In the genomic region with DNA sequence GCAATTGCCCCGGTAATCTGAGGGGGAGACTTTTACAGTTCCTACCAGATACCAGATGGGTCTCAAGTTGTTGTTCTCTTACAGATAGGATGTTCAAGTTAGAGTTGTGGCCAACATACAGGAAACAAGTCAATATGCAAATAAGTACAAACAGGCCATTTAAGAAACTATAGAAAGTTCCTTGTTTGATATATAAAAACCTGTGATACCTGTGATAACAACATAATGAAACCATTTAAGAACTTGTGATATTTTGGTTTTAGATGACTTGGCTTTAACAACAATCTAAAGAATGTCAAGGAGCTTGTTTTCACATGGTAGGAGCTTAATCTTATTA, we compare ENCODE assay signal across 10 cellular contexts. TPM values are rescaled to one million over a fixed set of nuclear protein-coding genes. Genes with fewer than 3 reads are reported as not detected.
A peak's percentile ranks its signal among the peaks of the same experiment; 100 is the strongest.
DNase-seq lines count a peak whose midpoint lies in the region; ATAC-seq and TF ChIP-seq lines count a peak whose summit lies in the region.
"Had no signal": no experiment of that assay in that cellular context is flagged by ENCODE, and none has a peak within 500 bp of the region (broad histone marks: within the 10 kb centered on the region; RNA-seq: fewer than 3 reads in every experiment).

No MANE protein-coding gene starts in this region.

- ATAC-seq in GM21526 (IDR thresholded peaks at IDR 0.05; ENCODE audit: low FRiP score, unreplicated experiment) (peak; percentile 52), memory B cell (ENCODE audit: low read depth) (peak; percentile 93)

- no peak overlapping the region for H2AFZ ChIP-seq in MM.1S (ENCODE audit: low read length)
- no peak overlapping the region for H2AFZ ChIP-seq in Karpas-422 (ENCODE audit: low read length)

- H3K9me3 Mint-ChIP-seq in memory B cell, result no peaks in the 10 kb centered on the region

- peaks cover 41% of the 10 kb centered on the region for H3K4me1 ChIP-seq in MM.1S (ENCODE audit: low read length)
- H3K4me1 ChIP-seq in BE2C, result no peaks in the 10 kb centered on the region
- H3K4me1 ChIP-seq in Karpas-422 (ENCODE audit: low read length), result peaks cover 9% of the 10 kb centered on the region

- H3K79me2 ChIP-seq in MM.1S (ENCODE audit: low read length) (peaks cover 81% of the 10 kb centered on the region), Karpas-422 (ENCODE audit: low read length) (peaks cover 81% of the 10 kb centered on the region)

- DNase-seq in GM10266 (ENCODE audit: extremely low spot score), result peak; percentile 32
- peak; percentile 76 for DNase-seq in MM.1S
- DNase-seq in memory B cell (ENCODE audit: low spot score in 2 of 2), result peak in 1 of 2 donors; percentile 21
- no peak for DNase-seq in BE2C
- no peak for DNase-seq in caudate nucleus (lab: John Stamatoyannopoulos, UW)
- DNase-seq in Karpas-422, result no peak
- DNase-seq in activated CD8-positive, alpha-beta memory T cell treated with anti-CD3 and anti-CD28 coated beads for 24 hours, result no peak
- DNase-seq: DMS153, NCI-H187 treated with DMSO at 0.1 percent for 48 hours had no signal

- peak overlapping the region; percentile 5; the same call in 1 of the 2 replicates for H3K9ac ChIP-seq in MM.1S (ENCODE audit: low read length)
- H3K9ac ChIP-seq in Karpas-422 (ENCODE audit: low read length), result no peak overlapping the region

- H3K4me3 ChIP-seq in MM.1S (ENCODE audit: low read length) (no peak overlapping the region), BE2C (ENCODE audit: low read depth, low read length) (no peak overlapping the region), Karpas-422 (ENCODE audit: low read length) (no peak overlapping the region)

- no peaks in the 10 kb centered on the region for H4K20me1 ChIP-seq in MM.1S (ENCODE audit: insufficient read depth, low read length)
- H4K20me1 ChIP-seq in Karpas-422 (ENCODE audit: insufficient read depth, low read depth, low read length), result no peaks in the 10 kb centered on the region

- peak overlapping the region; percentile 72 for H3K27ac ChIP-seq in MM.1S (ENCODE audit: low read length)
- H3K27ac ChIP-seq in caudate nucleus (ENCODE audit: low read depth, low read length), result no peak overlapping the region
- H3K27ac ChIP-seq in Karpas-422 (ENCODE audit: low read length), result no peak overlapping the region

- H3K27ac Mint-ChIP-seq in memory B cell, result peak overlapping the region; percentile 88

- peaks cover 4% of the 10 kb centered on the region for H3K36me3 Mint-ChIP-seq in memory B cell

- no peaks in the 10 kb centered on the region for H3K27me3 Mint-ChIP-seq in memory B cell

- H3K9me3 ChIP-seq in MM.1S (replicated peaks; ENCODE audit: insufficient read depth, low read length), result no peaks in the 10 kb centered on the region
- no peaks in the 10 kb centered on the region for H3K9me3 ChIP-seq in BE2C
- no peaks in the 10 kb centered on the region for H3K9me3 ChIP-seq in Karpas-422 (ENCODE audit: low read length)

- H3K4me2 ChIP-seq in MM.1S (ENCODE audit: low read depth, low read length), result peak overlapping the region; percentile 61
- H3K4me2 ChIP-seq in Karpas-422 (ENCODE audit: low read depth, low read length, poor library complexity, severe bottlenecking), result no peak overlapping the region

- H3K9me2 ChIP-seq in MM.1S (replicated peaks; ENCODE audit: insufficient read depth, low read length) (no peaks in the 10 kb centered on the region), Karpas-422 (replicated peaks; ENCODE audit: insufficient read depth, low read length) (no peaks in the 10 kb centered on the region)

- peaks cover 18% of the 10 kb centered on the region for H3K4me1 Mint-ChIP-seq in memory B cell

- H3K27me3 ChIP-seq in MM.1S (replicated peaks; ENCODE audit: insufficient read depth, low read length) (no peaks in the 10 kb centered on the region), BE2C (no peaks in the 10 kb centered on the region), Karpas-422 (ENCODE audit: low read length) (no peaks in the 10 kb centered on the region)

- H3K36me3 ChIP-seq in MM.1S (replicated peaks; ENCODE audit: insufficient read depth, low read length), result 0 out of 2 replicates have a peak, but pooled peaks cover 4% of the 10 kb centered on the region
- peaks cover 16% of the 10 kb centered on the region for H3K36me3 ChIP-seq in BE2C
- H3K36me3 ChIP-seq in Karpas-422 (ENCODE audit: insufficient read depth, low read length), result peaks cover 37% of the 10 kb centered on the region

- peak overlapping the region; percentile 37 for H3K4me3 Mint-ChIP-seq in memory B cell

- H3F3A ChIP-seq in MM.1S (ENCODE audit: insufficient read depth, low read length), result peaks cover 41% of the 10 kb centered on the region

- TF ChIP-seq CTCF in GM10266 (IDR thresholded peaks at IDR 0.05; ENCODE audit: control insufficient read depth, insufficient read depth, low read depth, missing control alignments) (no peak), MM.1S (IDR thresholded peaks at IDR 0.05; ENCODE audit: low read length) (no peak), BE2C (IDR thresholded peaks at IDR 0.05; ENCODE audit: low read depth, low read length) (no peak)

RNA-seq across cellular contexts. Expression of a gene that starts 16.8 kb away (rescaled TPM):
- polyA plus RNA-seq in BE2C (2012; ENCODE audit: insufficient read depth, insufficient read length, low read depth), result 18.9 TPM
- total RNA-seq in Karpas-422 (2014; rRNA removed; shearing (Covaris generic); ENCODE audit: low replicate concordance), result 7.2 and 16.3 TPM in 2 replicates

Comparison
In these comparisons a context has a peak if more than half of its experiments do, and no peak if none do; other contexts are left out.
1. DNase-seq: peak in GM10266 (single experiment) and MM.1S (single experiment); none in BE2C (single experiment), caudate nucleus (0 of 61), Karpas-422 (single experiment) and activated CD8-positive, alpha-beta memory T cell treated with anti-CD3 and anti-CD28 coated beads for 24 hours (single experiment).